In the genomic region with DNA sequence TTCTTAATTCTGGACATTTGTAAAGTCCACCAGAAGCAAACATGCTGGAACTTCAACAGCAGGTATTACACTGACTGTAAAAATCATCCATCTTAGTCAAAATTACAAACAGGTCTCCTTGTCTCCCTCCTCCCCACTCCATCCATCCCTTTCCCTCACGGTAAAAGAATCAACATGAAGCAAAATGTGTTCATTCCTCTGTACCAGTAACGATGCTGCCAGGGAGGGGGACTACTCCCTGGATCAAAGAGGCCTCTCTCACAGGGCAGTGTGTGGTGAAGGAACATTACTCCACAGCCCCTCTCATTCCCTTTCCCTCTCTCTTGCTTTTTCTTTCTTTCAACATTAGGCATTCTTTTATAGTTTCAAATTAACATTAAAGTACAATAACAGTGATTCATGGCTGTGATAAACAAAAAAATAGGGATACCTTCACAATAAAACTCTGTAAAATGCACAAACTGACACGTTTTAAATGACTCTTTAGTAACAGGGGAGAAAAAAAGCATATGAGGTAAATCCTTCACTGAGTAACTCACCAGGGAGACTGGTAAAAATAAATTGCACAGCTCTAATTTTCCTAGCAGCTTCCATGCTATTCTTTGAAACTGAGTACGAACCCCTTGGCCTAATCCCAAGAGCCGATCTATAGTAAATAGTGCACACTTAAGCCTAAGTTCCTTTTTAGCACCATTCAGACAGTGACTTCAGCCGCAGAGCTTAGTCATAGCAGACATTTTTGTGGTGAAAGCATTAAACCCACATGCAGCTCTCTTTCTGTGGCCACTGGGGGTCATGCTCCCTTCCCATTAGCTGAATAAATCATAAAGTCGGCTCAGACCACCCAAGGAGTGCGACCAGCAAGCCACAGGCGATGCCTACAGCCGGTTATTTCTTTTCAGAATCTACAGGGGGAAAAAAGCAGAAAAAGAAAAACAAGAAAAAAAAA, we compare ENCODE assay signal across 8 cellular contexts.
A peak's percentile ranks its signal among the peaks of the same experiment; 100 is the strongest.
DNase-seq lines count a peak whose midpoint lies in the region; ATAC-seq, FAIRE-seq and TF ChIP-seq lines count a peak whose summit lies in the region.

No MANE protein-coding gene starts in this region.

- no peak for TF ChIP-seq CTCF in astrocyte (IDR thresholded peaks at IDR 0.05; ENCODE audit: insufficient read depth, low read depth, low read length)

- H3K4me2 ChIP-seq in astrocyte (ENCODE audit: low read length) (peak overlapping the region; percentile 68), mesendoderm (ENCODE audit: low read length) (no peak overlapping the region)

- peak; percentile 99 for FAIRE-seq in astrocyte (lab: Jason Lieb, UNC)

- peaks cover 2% of the 10 kb centered on the region for H3K36me3 Mint-ChIP-seq in astrocyte (ENCODE audit: low read depth, unreplicated experiment)

- peaks cover 4% of the 10 kb centered on the region for H3K27me3 Mint-ChIP-seq in astrocyte (ENCODE audit: low read depth, unreplicated experiment)

- peaks cover 73% of the 10 kb centered on the region for H3K4me1 Mint-ChIP-seq in astrocyte (ENCODE audit: low read depth, unreplicated experiment)

- H4K8ac ChIP-seq in mesendoderm (ENCODE audit: low read depth, low read length): peak overlapping the region; percentile 92

- H2BK5ac ChIP-seq in mesendoderm (ENCODE audit: low read length): peak overlapping the region; percentile 88

- peak overlapping the region; percentile 15 for H2AK5ac ChIP-seq in mesendoderm (ENCODE audit: low read length)

- H3K9ac ChIP-seq in astrocyte (ENCODE audit: low read length) (peak overlapping the region; percentile 2), mesendoderm (ENCODE audit: low read length) (peak overlapping the region; percentile 28)

- intact Hi-C loops in right cardiac atrium (cut with DNase I): no loop called here
- intact Hi-C loops in Right ventricle myocardium inferior (cut with DNase I): no loop called here
- intact Hi-C loops in posterior cingulate gyrus (cut with DNase I): no loop called here

- no peak overlapping the region for H3K4me3 ChIP-seq in right cardiac atrium (ENCODE audit: low read length)
- H3K4me3 ChIP-seq in astrocyte (ENCODE audit: insufficient read depth, low read depth, low read length): no peak overlapping the region
- H3K4me3 ChIP-seq in mesendoderm (ENCODE audit: low read length): no peak overlapping the region

- H3K79me2 ChIP-seq in astrocyte (ENCODE audit: insufficient read depth, low read length): no peaks in the 10 kb centered on the region
- no peaks in the 10 kb centered on the region for H3K79me2 ChIP-seq in mesendoderm (ENCODE audit: control insufficient read depth, insufficient read depth, low read length)

- H3K79me1 ChIP-seq in mesendoderm (ENCODE audit: low read length): no peaks in the 10 kb centered on the region

- H3K4me3 Mint-ChIP-seq in astrocyte (ENCODE audit: unreplicated experiment): peak overlapping the region; percentile 57

- H4K5ac ChIP-seq in mesendoderm (ENCODE audit: low read length): peak overlapping the region; percentile 10

- H4K20me1 ChIP-seq in astrocyte (ENCODE audit: insufficient read depth, low read length): no peaks in the 10 kb centered on the region

- H2BK120ac ChIP-seq in mesendoderm (ENCODE audit: low read depth, low read length): peak overlapping the region; percentile 68

- H3K4me1 ChIP-seq in right cardiac atrium (ENCODE audit: control insufficient read depth, insufficient read depth, low read length) (no peaks in the 10 kb centered on the region), astrocyte (ENCODE audit: insufficient read depth, low read length) (peaks cover 35% of the 10 kb centered on the region), mesendoderm (ENCODE audit: control insufficient read depth, low read depth, low read length) (peaks cover 14% of the 10 kb centered on the region)

- peak in 1 of 3 donors; percentile 39 for DNase-seq in right cardiac atrium
- no peak for DNase-seq in Right ventricle myocardium inferior (ENCODE audit: missing footprints)
- peak; percentile 56 for DNase-seq in LoVo (ENCODE audit: low spot score)
- DNase-seq in astrocyte (ENCODE audit: low read depth): peak; percentile 99
- peak; percentile 90 for DNase-seq in mesendoderm
- no peak for DNase-seq in stimulated activated CD4-positive, alpha-beta T cell treated with anti-CD3 and anti-CD28 coated beads, Interleukin-4, amount 100 ng/mL, for 1 hour
- DNase-seq in posterior cingulate gyrus: no peak

- no peaks in the 10 kb centered on the region for H3K9me3 Mint-ChIP-seq in astrocyte (ENCODE audit: unreplicated experiment)

- peak overlapping the region; percentile 94 for H3K18ac ChIP-seq in mesendoderm (ENCODE audit: low read length)

- H3K36me3 ChIP-seq in astrocyte (ENCODE audit: insufficient read depth, low read length): no peaks in the 10 kb centered on the region
- H3K36me3 ChIP-seq in mesendoderm (ENCODE audit: control insufficient read depth, insufficient read depth, low read length): no peaks in the 10 kb centered on the region

- H3K27ac ChIP-seq in right cardiac atrium (ENCODE audit: low read length): no peak overlapping the region
- peak overlapping the region; percentile 7 for H3K27ac ChIP-seq in astrocyte (ENCODE audit: low read depth, low read length)
- H3K27ac ChIP-seq in mesendoderm (ENCODE audit: low read depth, low read length): peak overlapping the region; percentile 75

- H3K27me3 ChIP-seq in right cardiac atrium (ENCODE audit: control insufficient read depth, insufficient read depth): no peaks in the 10 kb centered on the region
- peaks cover 19% of the 10 kb centered on the region for H3K27me3 ChIP-seq in astrocyte (ENCODE audit: insufficient read depth, low read length)
- H3K27me3 ChIP-seq in mesendoderm (ENCODE audit: insufficient read depth, low read length, poor library complexity): no peaks in the 10 kb centered on the region

- H3K27ac Mint-ChIP-seq in astrocyte (ENCODE audit: unreplicated experiment): peak overlapping the region; percentile 92

- 45% methylated on average over 10 of the region's 10 CpGs for WGBS in right cardiac atrium
- no CpG with 5 or more reads among the region's 10 CpGs for WGBS in mesendoderm (ENCODE audit: extremely low coverage, insufficient coverage, low lambda C conversion rate)

- H3K4ac ChIP-seq in mesendoderm (ENCODE audit: low read depth, low read length): peak overlapping the region; percentile 87

- H3K56ac ChIP-seq in mesendoderm (ENCODE audit: low read length): peak overlapping the region; percentile 78

- H3K23ac ChIP-seq in mesendoderm (ENCODE audit: low read length): no peak overlapping the region

- H3K9me3 ChIP-seq in right cardiac atrium (ENCODE audit: control insufficient read depth, low read length): no peaks in the 10 kb centered on the region
- no peaks in the 10 kb centered on the region for H3K9me3 ChIP-seq in astrocyte (ENCODE audit: insufficient read depth, low read depth, low read length)

- ATAC-seq in right cardiac atrium (peak; percentile 29 to 45), Right ventricle myocardium inferior (no peak), HG02571 (IDR thresholded peaks at IDR 0.05; ENCODE audit: unreplicated experiment) (peak; percentile 85)

- no peak overlapping the region for H2BK15ac ChIP-seq in mesendoderm (replicated peaks; ENCODE audit: low read depth)

- no peak overlapping the region for H2AFZ ChIP-seq in astrocyte (ENCODE audit: low read depth, low read length)

Comparison
In these comparisons a context has a peak if more than half of its experiments do, and no peak if none do; other contexts are left out.
1. DNase-seq: peak in LoVo (single experiment), astrocyte (single experiment) and mesendoderm (single experiment); none in Right ventricle myocardium inferior (single experiment), stimulated activated CD4-positive, alpha-beta T cell treated with anti-CD3 and anti-CD28 coated beads, Interleukin-4, amount 100 ng/mL, for 1 hour (single experiment) and posterior cingulate gyrus (0 of 10).